In genomic region chr19:55118401-55118991, GRCh38 we compare ENCODE assay signal across 7 cellular contexts. TPM values are rescaled to one million over a fixed set of nuclear protein-coding genes. Genes with fewer than 3 reads are reported as not detected.
DNase-seq lines count a peak whose midpoint lies in the region; ATAC-seq and TF ChIP-seq lines count a peak whose summit lies in the region.

No MANE protein-coding gene starts in this region.

- H3K36me3 ChIP-seq in HCT116 (ENCODE audit: control insufficient read depth in 1 of 2, insufficient read depth in 2 of 2, low read length in 2 of 2) (no peaks in the 10 kb centered on the region; a peak in 1 of 4 replicates), endodermal cell (ENCODE audit: control insufficient read depth, insufficient read depth, low read length) (no peaks in the 10 kb centered on the region), tibial artery (no peaks in the 10 kb centered on the region)

- peaks cover 18% of the 10 kb centered on the region for H3K4me1 Mint-ChIP-seq in endodermal cell

- peaks cover 36% of the 10 kb centered on the region for H3K79me2 ChIP-seq in HCT116 (ENCODE audit: insufficient read depth, low read length)

- RAD21 ChIA-PET in HCT116 (lab: Charles Lee; ENCODE audit: low non-redundant PET in 1 of 2, low total read pairs in 2 of 2, uncharacterized antibody in 2 of 2, unreplicated experiment in 2 of 2): no interaction called here

- H3K4me1 ChIP-seq in HCT116 (ENCODE audit: control insufficient read depth in 1 of 2, insufficient read depth in 2 of 2, low read length in 2 of 2) (peaks cover 12 to 26% of the 10 kb centered on the region in 2 experiments), endodermal cell (ENCODE audit: control insufficient read depth, insufficient read depth, low read length) (no peaks in the 10 kb centered on the region), mononuclear cell (ENCODE audit: insufficient read depth, low read length) (peaks cover 30% of the 10 kb centered on the region), tibial artery (peaks cover 0 to 42% (median 36%) of the 10 kb centered on the region in 4 donors)

- peak; percentile 12; the same call in 1 of the 2 replicates for ATAC-seq in HCT116
- ATAC-seq in HG02763 (IDR thresholded peaks at IDR 0.05; ENCODE audit: unreplicated experiment): no peak
- no peak for ATAC-seq in HG03460 (IDR thresholded peaks at IDR 0.05; ENCODE audit: unreplicated experiment)

- H3K9me3 ChIP-seq in HCT116 (ENCODE audit: control insufficient read depth in 1 of 2, insufficient read depth in 1 of 2, low read depth in 1 of 2, low read length in 2 of 2) (no peaks in the 10 kb centered on the region), endodermal cell (ENCODE audit: control insufficient read depth, low read length) (no peaks in the 10 kb centered on the region), mononuclear cell (ENCODE audit: low read depth, low read length) (no peaks in the 10 kb centered on the region), tibial artery (no peaks in the 10 kb centered on the region)

- BruUV-seq in HCT116 (replicated peaks; lab: Mats Ljungman, UMichigan): no TSS peak

- H3K9ac ChIP-seq in HCT116 (ENCODE audit: low read length) (peak overlapping the region; percentile 63), endodermal cell (ENCODE audit: extremely low read depth, low read length, poor library complexity, severe bottlenecking) (peak overlapping the region; percentile 49)

- H3K9me2 ChIP-seq in HCT116 (ENCODE audit: insufficient read depth): no peaks in the 10 kb centered on the region

- peak overlapping the region; percentile 64 for H3K27ac ChIP-seq in HCT116 (ENCODE audit: low read depth, low read length)
- no peak overlapping the region for H3K27ac ChIP-seq in endodermal cell (ENCODE audit: low read depth, low read length)
- H3K27ac ChIP-seq in tibial artery: peak overlapping the region; percentile 75 to 88

- H3K27me3 ChIP-seq in HCT116 (ENCODE audit: insufficient read depth, low read length) (no peaks in the 10 kb centered on the region), endodermal cell (ENCODE audit: control insufficient read depth, insufficient read depth, low read length, poor library complexity, severe bottlenecking) (no peaks in the 10 kb centered on the region), mononuclear cell (ENCODE audit: insufficient read depth, low read length) (no peaks in the 10 kb centered on the region), tibial artery (peaks cover 0 to under 1% of the 10 kb centered on the region in 2 donors)

- no peak for DNase-seq in HCT116 (ENCODE audit: low read depth, low spot score)
- DNase-seq in SK-N-DZ (ENCODE audit: low spot score): peak; percentile 56
- peak; percentile 94 for DNase-seq in endodermal cell
- peak in 1 of 2 donors; percentile 43 for DNase-seq in tibial artery

- H3K4me3 ChIP-seq in HCT116 (replicated peaks in 1 of 2; ENCODE audit: low read depth in 1 of 2, low read length in 2 of 2): peak overlapping the region; percentile 65 to 79
- H3K4me3 ChIP-seq in endodermal cell (ENCODE audit: low read length): peak overlapping the region; percentile 83
- peak overlapping the region; percentile 60 for H3K4me3 ChIP-seq in mononuclear cell (ENCODE audit: low read length)
- H3K4me3 ChIP-seq in tibial artery: peak overlapping the region; percentile 83 to 87

- H4K20me1 ChIP-seq in HCT116 (ENCODE audit: insufficient read depth): no peaks in the 10 kb centered on the region

- TF ChIP-seq CTCF in HCT116 (IDR thresholded peaks at IDR 0.05 in 2 of 3, conservative IDR thresholded peaks at IDR 0.05 in 1 of 3; ENCODE audit: borderline replicate concordance in 1 of 3, insufficient read depth in 1 of 3, low read depth in 2 of 3, low read length in 2 of 3) (no peak), endodermal cell (conservative IDR thresholded peaks at IDR 0.05) (no peak), tibial artery (IDR thresholded peaks at IDR 0.05) (no peak)

- WGBS in endodermal cell (ENCODE audit: insufficient coverage in 1 of 2, insufficient read length in 1 of 2), 2 experiments: 58 to 70% methylated on average over 12 to 22 of the region's 22 CpGs

- no peak for TF ChIP-seq POLR2A in HCT116 (IDR thresholded peaks at IDR 0.05; ENCODE audit: borderline replicate concordance, extremely low read depth, insufficient read depth, insufficient read length)

- POLR2A ChIA-PET in HCT116 (lab: Charles Lee): interaction anchor here (0.8 to 2.1 kb wide), 4 partner anchors 28 to 41 kb away, joined by 3 to 10 read pairs (median 6); no protein-coding TSS in a partner anchor

- CTCF ChIA-PET in HCT116 (lab: Charles Lee): interaction anchor here (0.6 to 1.4 kb wide), 3 partner anchors 18 to 417 kb away, joined by 3 to 9 read pairs (median 5); no protein-coding TSS in a partner anchor

- H3K27me3 Mint-ChIP-seq in endodermal cell (ENCODE audit: insufficient read depth): peaks cover 31% of the 10 kb centered on the region

- TF ChIP-seq RAD21 in HCT116 (IDR thresholded peaks at IDR 0.05; ENCODE audit: low read depth): no peak

- peak overlapping the region; percentile 75 for H3K4me2 ChIP-seq in HCT116 (ENCODE audit: low read length)

- H3K4me3 Mint-ChIP-seq in endodermal cell: peak overlapping the region; percentile 87

- H2AFZ ChIP-seq in HCT116 (ENCODE audit: low read depth, low read length, poor library complexity, severe bottlenecking): no peak overlapping the region

- peak overlapping the region; percentile 96 for H3K27ac Mint-ChIP-seq in endodermal cell

- H3K36me3 Mint-ChIP-seq in endodermal cell (ENCODE audit: low read depth): no peaks in the 10 kb centered on the region

- H3K9me3 Mint-ChIP-seq in endodermal cell: no peaks in the 10 kb centered on the region

- intact Hi-C loops in HCT116 (cut with micrococcal nuclease) (no loop called here), tibial artery (cut with DNase I; ENCODE audit: low total_unique reads) (loop anchor here (5.0 kb wide), 1 partner anchor 651 kb away; no protein-coding TSS in a partner anchor)

TF ChIP-seq in HCT116, 20 proteins besides CTCF, POLR2A, EP300 and RAD21:
- TF ChIP-seq POLR2AphosphoS5 (IDR thresholded peaks at IDR 0.05; ENCODE audit: low read depth, low read length) (0 out of 2 replicates have a peak, but pooled peaks have one; percentile 17), YY1 (IDR thresholded peaks at IDR 0.05; ENCODE audit: extremely low read depth, insufficient replicate concordance, low read depth, low read length) (peak; percentile 45), ZNF274 (IDR thresholded peaks at IDR 0.05; ENCODE audit: low read depth, low read length) (no peak), CBX3 (IDR thresholded peaks at IDR 0.05; ENCODE audit: low read depth) (no peak)
TF ChIP-seq in HCT116: peak in this region for 2.

RNA-seq across cellular contexts. Expression of gene PPP1R12C, which starts 1.1 kb away (rescaled TPM):
- 83.2 TPM for total RNA-seq in HCT116 (2021; ENCODE audit: unreplicated experiment)
- polyA plus RNA-seq in HCT116 (2012): 50.0 and 59.9 TPM in 2 replicates
- 19.4 and 22.7 TPM in 2 replicates for polyA plus RNA-seq in SK-N-DZ (2014; cell fraction: cytosol; rRNA removed)
- polyA plus RNA-seq in SK-N-DZ (2014; cell fraction: nucleus; rRNA removed): 314 and 319 TPM in 2 replicates
- 100 to 1,000 TPM in 1 of 2 donors, 10 to 100 TPM in 1; 98.2 to 107 TPM for total RNA-seq in endodermal cell
- polyA plus RNA-seq in endodermal cell (2013, experiment 1 of 2): 53.5 TPM
- 49.1 TPM for polyA plus RNA-seq in endodermal cell (2013, experiment 2 of 2)
- 45.8 TPM for total RNA-seq in mononuclear cell

RNA-seq across cellular contexts. Expression of gene TNNT1, which starts 30.5 kb away (rescaled TPM):
- total RNA-seq in HCT116 (2021; ENCODE audit: unreplicated experiment) (188 TPM), endodermal cell (10 to 100 TPM; 22.9 to 66.7 TPM), mononuclear cell (9.7 TPM)
- polyA plus RNA-seq in HCT116 (2012): 219 and 251 TPM in 2 replicates
- 5.9 and 9.2 TPM in 2 replicates for polyA plus RNA-seq in SK-N-DZ (2014; cell fraction: cytosol; rRNA removed)
- polyA plus RNA-seq in SK-N-DZ (2014; cell fraction: nucleus; rRNA removed): 3.5 and 8.7 TPM in 2 replicates
- 43.3 TPM for polyA plus RNA-seq in endodermal cell (2013, experiment 1 of 2)
- 40.7 TPM for polyA plus RNA-seq in endodermal cell (2013, experiment 2 of 2)

RNA-seq across cellular contexts. Expression of gene TNNI3, which starts 39.0 kb away (rescaled TPM):
- total RNA-seq in HCT116 (2021; ENCODE audit: unreplicated experiment) (42.1 TPM), endodermal cell (10 to 100 TPM in 1 of 2 donors, 1 to 10 TPM in 1; 9.8 to 14.2 TPM), mononuclear cell (not detected)
- polyA plus RNA-seq in HCT116 (2012): 38.5 and 43.5 TPM in 2 replicates
- polyA plus RNA-seq in SK-N-DZ (2014; cell fraction: cytosol; rRNA removed): 0.74 TPM in 1 of 2 replicates, not detected in the other
- 2.1 TPM in 1 of 2 replicates, not detected in the other for polyA plus RNA-seq in SK-N-DZ (2014; cell fraction: nucleus; rRNA removed)
- polyA plus RNA-seq in endodermal cell (2013, experiment 1 of 2): 9.9 TPM
- 9.5 TPM for polyA plus RNA-seq in endodermal cell (2013, experiment 2 of 2)

RNA-seq across cellular contexts. Expression of gene EPS8L1, which starts 42.8 kb away (rescaled TPM):
- total RNA-seq in HCT116 (2021; ENCODE audit: unreplicated experiment) (62.1 TPM), endodermal cell (10 to 100 TPM; 29.4 to 52.8 TPM), mononuclear cell (0.84 TPM)
- polyA plus RNA-seq in HCT116 (2012): 87.9 and 99.4 TPM in 2 replicates
- 0.18 and 0.42 TPM in 2 replicates for polyA plus RNA-seq in SK-N-DZ (2014; cell fraction: cytosol; rRNA removed)
- polyA plus RNA-seq in SK-N-DZ (2014; cell fraction: nucleus; rRNA removed): 1.8 and 3.5 TPM in 2 replicates
- polyA plus RNA-seq in endodermal cell (2013, experiment 1 of 2): 14.5 TPM
- polyA plus RNA-seq in endodermal cell (2013, experiment 2 of 2): 14.3 TPM

RNA-seq across cellular contexts. Expression of gene DNAAF3, which starts 47.9 kb away (rescaled TPM):
- 52.8 TPM for total RNA-seq in HCT116 (2021; ENCODE audit: unreplicated experiment)
- polyA plus RNA-seq in HCT116 (2012): 34.3 and 47.5 TPM in 2 replicates
- 1.0 and 2.6 TPM in 2 replicates for polyA plus RNA-seq in SK-N-DZ (2014; cell fraction: cytosol; rRNA removed)
- polyA plus RNA-seq in SK-N-DZ (2014; cell fraction: nucleus; rRNA removed): 0.83 and 1.4 TPM in 2 replicates
- total RNA-seq in endodermal cell: 1 to 10 TPM; 5.9 to 9.5 TPM
- polyA plus RNA-seq in endodermal cell (2013, experiment 1 of 2): 10.2 TPM
- polyA plus RNA-seq in endodermal cell (2013, experiment 2 of 2): 7.5 TPM
- 0.52 TPM for total RNA-seq in mononuclear cell

Comparison
In these comparisons a context has a peak if more than half of its experiments do, and no peak if none do; other contexts are left out.
1. RNA of gene TNNI3, which starts 39.0 kb away (total RNA-seq): 42.1 TPM in HCT116 (single experiment) and 9.8 to 14.2 TPM in endodermal cell; not detected in mononuclear cell (single experiment); every median in the first group is over 10 times any median in the second.
2. Peak in every context shown above with its lines, with median percentiles within 50 percentile points of each other: H3K4me3 ChIP-seq.